Comparison of ENCODE assay signal across 8 cellular contexts in genomic region chr6:125310994-125311649, GRCh38. TPM values are rescaled to one million over a fixed set of nuclear protein-coding genes. Genes with fewer than 3 reads are reported as not detected.
A peak's percentile ranks its signal among the peaks of the same experiment; 100 is the strongest.
DNase-seq lines count a peak whose midpoint lies in the region; ATAC-seq and TF ChIP-seq lines count a peak whose summit lies in the region.

No MANE protein-coding gene starts in this region.

- H3K9me3 ChIP-seq in adipocyte (ENCODE audit: control insufficient read depth, low read length) (no peaks in the 10 kb centered on the region), right atrium auricular region (no peaks in the 10 kb centered on the region), sigmoid colon (no peaks in the 10 kb centered on the region)

- no peaks in the 10 kb centered on the region for H3K36me3 ChIP-seq in adipocyte (ENCODE audit: control insufficient read depth, insufficient read depth, low read length, severe bottlenecking)
- H3K36me3 ChIP-seq in right atrium auricular region: no peaks in the 10 kb centered on the region
- no peaks in the 10 kb centered on the region for H3K36me3 ChIP-seq in sigmoid colon

- WGBS in sigmoid colon, 2 donors: 52 to 55% methylated on average over 7 of the region's 7 CpGs

- DNase-seq in DMS153 treated with DMSO at 0.1 percent for 48 hours (lab: John Stamatoyannopoulos, UW; ENCODE audit: unreplicated experiment) (peak; percentile 80), NCI-H226 (peak; percentile 38), adipocyte (ENCODE audit: low read depth) (peak; percentile 88), right atrium auricular region (ENCODE audit: low spot score) (no peak), sigmoid colon (no peak), activated gamma-delta T cell (lab: John Stamatoyannopoulos, UW) (no peak)

- H3K27me3 ChIP-seq in adipocyte (replicated peaks; ENCODE audit: control insufficient read depth, insufficient read depth, low read length) (no peaks in the 10 kb centered on the region), right atrium auricular region (no peaks in the 10 kb centered on the region), sigmoid colon (no peaks in the 10 kb centered on the region)

- peak; percentile 84 for ATAC-seq in GM19395 (IDR thresholded peaks at IDR 0.05; ENCODE audit: unreplicated experiment)
- peak; percentile 82 for ATAC-seq in HG03342 (IDR thresholded peaks at IDR 0.05; ENCODE audit: unreplicated experiment)

- TF ChIP-seq CTCF in right atrium auricular region (IDR thresholded peaks at IDR 0.05) (peak; percentile 56 to 86), sigmoid colon (IDR thresholded peaks at IDR 0.05) (peak; percentile 61 to 84 (median 70))

- no peak overlapping the region for H3K9ac ChIP-seq in adipocyte (ENCODE audit: low read length)

- TF ChIP-seq EP300 in sigmoid colon (IDR thresholded peaks at IDR 0.05): no peak

- H3K4me1 ChIP-seq in adipocyte (ENCODE audit: control insufficient read depth, insufficient read depth, low read length) (peaks cover 6% of the 10 kb centered on the region), right atrium auricular region (no peaks in the 10 kb centered on the region), sigmoid colon (no peaks in the 10 kb centered on the region)

- H3K4me3 ChIP-seq in adipocyte (ENCODE audit: low read length): no peak overlapping the region
- no peak overlapping the region for H3K4me3 ChIP-seq in right atrium auricular region
- H3K4me3 ChIP-seq in sigmoid colon: no peak overlapping the region

- no peak overlapping the region for H3K27ac ChIP-seq in right atrium auricular region
- H3K27ac ChIP-seq in sigmoid colon: no peak overlapping the region

- intact Hi-C loops in sigmoid colon (cut with DNase I): loop anchor here (5.0 kb wide), 2 partner anchors 51 to 646 kb away; partner anchors contain the start of gene HINT3

- no peak for TF ChIP-seq POLR2A in sigmoid colon (IDR thresholded peaks at IDR 0.05)

RNA-seq across cellular contexts. Expression of gene HDDC2, which starts 9.4 kb away (rescaled TPM):
- 10 to 100 TPM; 85.7 to 98.7 TPM for total RNA-seq in right atrium auricular region
- total RNA-seq in sigmoid colon: 10 to 100 TPM; 39.9 to 61.7 (median 55.8) TPM
- polyA plus RNA-seq in sigmoid colon: 10 to 100 TPM; 56.0 to 82.9 (median 59.6) TPM

Comparison
In these comparisons a context has a peak if more than half of its experiments do, and no peak if none do; other contexts are left out.
1. DNase-seq: peak in DMS153 treated with DMSO at 0.1 percent for 48 hours (single experiment), NCI-H226 (single experiment) and adipocyte (single experiment); none in right atrium auricular region (single experiment), sigmoid colon (single experiment) and activated gamma-delta T cell (single experiment).